ENCODE assay signal across 8 cellular contexts in the genomic region with DNA sequence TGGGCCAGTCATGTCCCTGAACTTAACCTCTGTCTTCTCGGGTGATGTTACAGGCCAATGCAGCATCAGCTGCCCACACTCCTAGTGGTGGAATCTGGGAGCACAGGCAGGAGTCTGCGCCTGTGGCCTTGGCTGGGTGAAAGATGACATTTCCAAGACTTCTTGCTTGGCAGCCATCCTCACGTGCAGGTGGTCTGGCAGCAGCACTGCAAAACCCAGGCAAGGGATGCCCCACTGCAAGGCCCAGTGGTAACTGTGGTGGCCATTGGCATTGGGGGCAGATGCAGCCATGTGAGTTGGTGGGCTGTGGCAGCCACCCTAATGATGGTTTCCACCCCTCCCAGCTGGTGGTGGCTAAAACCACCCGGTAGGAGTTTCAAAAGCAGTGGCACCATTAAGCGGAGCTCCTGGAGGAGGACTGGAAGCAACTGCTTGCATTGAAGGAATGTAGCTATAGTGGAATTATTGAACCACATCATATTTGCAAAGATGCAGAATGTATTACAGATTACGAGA.
A peak's percentile ranks its signal among the peaks of the same experiment; 100 is the strongest.
DNase-seq lines count a peak whose midpoint lies in the region; ATAC-seq and TF ChIP-seq lines count a peak whose summit lies in the region.
"Had no signal": no experiment of that assay in that cellular context is flagged by ENCODE, and none has a peak within 500 bp of the region (broad histone marks: within the 10 kb centered on the region; RNA-seq: fewer than 3 reads in every experiment).

No MANE protein-coding gene starts in this region.

- no peak overlapping the region for H3K27ac ChIP-seq in DND-41 (ENCODE audit: low read length)

- no peaks in the 10 kb centered on the region for H3K36me3 ChIP-seq in DND-41 (ENCODE audit: insufficient read depth, low read length)

- in situ Hi-C loops in astrocyte of the spinal cord (cut with HindIII; ENCODE audit: low sequenced_read_pairs), result no loop called here

- no peak overlapping the region for H2AFZ ChIP-seq in DND-41 (ENCODE audit: low read depth, low read length)

- H3K27ac Mint-ChIP-seq in nephron progenitor cell, result no peak overlapping the region

- H3K4me2 ChIP-seq in DND-41 (ENCODE audit: insufficient read depth, low read length), result no peak overlapping the region

- no peaks in the 10 kb centered on the region for H4K20me1 ChIP-seq in DND-41 (ENCODE audit: insufficient read depth, low read length)

- TF ChIP-seq CTCF in DND-41 (IDR thresholded peaks at IDR 0.05; ENCODE audit: borderline replicate concordance, extremely low read depth, low read length, poor library complexity, severe bottlenecking) (peak; percentile 61), HFF-Myc (IDR thresholded peaks at IDR 0.05; ENCODE audit: low read depth, low read length, missing control alignments) (peak; percentile 58), astrocyte of the spinal cord (IDR thresholded peaks at IDR 0.05; ENCODE audit: low read depth, low read length) (peak; percentile 46), nephron progenitor cell (IDR thresholded peaks at IDR 0.05) (peak; percentile 53)

- H3K4me1 ChIP-seq in DND-41 (ENCODE audit: insufficient read depth, low read length), result no peaks in the 10 kb centered on the region

- no peaks in the 10 kb centered on the region for H3K9me3 Mint-ChIP-seq in nephron progenitor cell

- no peaks in the 10 kb centered on the region for H3K4me1 Mint-ChIP-seq in nephron progenitor cell

- H3K9me3 ChIP-seq in DND-41 (ENCODE audit: insufficient read depth, low read length, severe bottlenecking), result no peaks in the 10 kb centered on the region

- H3K27me3 ChIP-seq in DND-41 (ENCODE audit: insufficient read depth, low read length, poor library complexity), result peaks cover 18% of the 10 kb centered on the region

- H3K36me3 Mint-ChIP-seq in nephron progenitor cell (ENCODE audit: low read depth), result no peaks in the 10 kb centered on the region

- H3K79me2 ChIP-seq in DND-41 (ENCODE audit: insufficient read depth, low read length), result no peaks in the 10 kb centered on the region

- H3K4me3 ChIP-seq in DND-41 (ENCODE audit: low read depth in 1 of 2, low read length in 2 of 2) (no peak overlapping the region), HFF-Myc (replicated peaks; ENCODE audit: low read depth, low read length) (no peak overlapping the region), astrocyte of the spinal cord (ENCODE audit: low read depth, low read length) (no peak overlapping the region)

- no peak overlapping the region for H3K9ac ChIP-seq in DND-41 (ENCODE audit: low read depth, low read length)

- no peak overlapping the region for H3K4me3 Mint-ChIP-seq in nephron progenitor cell

- peaks cover 66% of the 10 kb centered on the region for H3K27me3 Mint-ChIP-seq in nephron progenitor cell (ENCODE audit: low read depth, poor library complexity)

- ATAC-seq in DND-41 (ENCODE audit: insufficient read depth, low read depth) (peak; percentile 53; the same call in 2 of the 3 replicates), left lobe of liver (no peak), GM18870 (IDR thresholded peaks at IDR 0.05; ENCODE audit: unreplicated experiment) (no peak)

- peak; percentile 40 for DNase-seq in DND-41
- no peak for DNase-seq in HFF-Myc (ENCODE audit: extremely low read depth, low read depth)
- no peak for DNase-seq in astrocyte of the spinal cord (ENCODE audit: low read depth, low spot score)
- peak; percentile 46 for DNase-seq in nephron progenitor cell
- no peak for DNase-seq in left lobe of liver (ENCODE audit: low spot score)
- DNase-seq in NCI-H524 (lab: John Stamatoyannopoulos, UW), result no peak
- DNase-seq: head of caudate nucleus had no signal

Comparison
In these comparisons a context has a peak if more than half of its experiments do, and no peak if none do; other contexts are left out.
1. DNase-seq: peak in DND-41 (single experiment) and nephron progenitor cell (single experiment); none in HFF-Myc (single experiment), astrocyte of the spinal cord (single experiment), left lobe of liver (single experiment) and NCI-H524 (0 of 2).
2. Peak in every context shown above with its lines, with median percentiles within 50 percentile points of each other: CTCF ChIP-seq.